8 cellular contexts compared by ENCODE assay signal in genomic region chr19:37317403-37318209, GRCh38. TPM values are rescaled to one million over a fixed set of nuclear protein-coding genes. Genes with fewer than 3 reads are reported as not detected.
DNase-seq lines count a peak whose midpoint lies in the region; ATAC-seq and TF ChIP-seq lines count a peak whose summit lies in the region.

No MANE protein-coding gene starts in this region.

- peak overlapping the region; percentile 97 for H3K4me3 Mint-ChIP-seq in T-helper 17 cell

- no peaks in the 10 kb centered on the region for H3K27me3 Mint-ChIP-seq in T-helper 17 cell

- H3K4me1 ChIP-seq in ascending aorta (peaks cover 6 to 10% of the 10 kb centered on the region in 2 donors), right cardiac atrium (ENCODE audit: control insufficient read depth, insufficient read depth, low read length) (peaks cover 3% of the 10 kb centered on the region), aorta (ENCODE audit: control insufficient read depth in 1 of 2, insufficient read depth in 2 of 2, low read length in 2 of 2) (peaks cover 0 to 1% of the 10 kb centered on the region in 2 donors)

- peak overlapping the region; percentile 86 to 87 for H3K27ac ChIP-seq in ascending aorta
- H3K27ac ChIP-seq in right cardiac atrium (ENCODE audit: low read length) = peak overlapping the region; percentile 89
- H3K27ac ChIP-seq in aorta (ENCODE audit: low read depth in 1 of 2, low read length in 2 of 2) = peak overlapping the region in 1 of 2 donors; percentile 90

- H3K36me3 ChIP-seq in ascending aorta (no peaks in the 10 kb centered on the region), aorta (ENCODE audit: control insufficient read depth in 1 of 2, insufficient read depth in 2 of 2, low read length in 1 of 2) (no peaks in the 10 kb centered on the region)

- peak overlapping the region; percentile 97 for H3K27ac Mint-ChIP-seq in T-helper 17 cell

- under 1% methylated on average over 57 of the region's 57 CpGs for WGBS in right cardiac atrium
- WGBS in aorta, 2 donors = 0% methylated on average over 57 of the region's 57 CpGs

- no peaks in the 10 kb centered on the region for H3K9me3 ChIP-seq in T-helper 17 cell (ENCODE audit: control insufficient read depth, low read length, poor library complexity, severe bottlenecking)
- no peaks in the 10 kb centered on the region for H3K9me3 ChIP-seq in ascending aorta
- no peaks in the 10 kb centered on the region for H3K9me3 ChIP-seq in right cardiac atrium (ENCODE audit: control insufficient read depth, low read length)
- no peaks in the 10 kb centered on the region for H3K9me3 ChIP-seq in aorta (ENCODE audit: control insufficient read depth, low read length)

- H3K4me3 ChIP-seq in ascending aorta (peak overlapping the region; percentile 81 to 96), right cardiac atrium (ENCODE audit: low read length) (peak overlapping the region; percentile 67), aorta (ENCODE audit: low read length in 2 of 2) (peak overlapping the region; percentile 44 to 99)

- in situ Hi-C loops in GM13977 (cut with MboI; ENCODE audit: low pct_unique_long_range_greater_than_20kb, low sequenced_read_pairs, unreplicated experiment) = no loop called here

- H3K4me1 Mint-ChIP-seq in T-helper 17 cell = peaks cover 24% of the 10 kb centered on the region

- DNase-seq in GM13977 (ENCODE audit: low spot score) (peak; percentile 91), NCI-H1694 (lab: John Stamatoyannopoulos, UW) (peak; percentile 90), T-helper 17 cell (peak; percentile 78 to 86 (median 86)), ascending aorta (ENCODE audit: low spot score in 2 of 2) (peak; percentile 91 to 99), right cardiac atrium (peak; percentile 95 to 98 (median 98)), pulmonary artery endothelial cell (ENCODE audit: low read depth, low spot score) (peak; percentile 99), aorta (peak; percentile 97 to 98)

- ATAC-seq in HG02884 (IDR thresholded peaks at IDR 0.05; ENCODE audit: unreplicated experiment) (peak; percentile 97), T-helper 17 cell (peak; percentile 95), right cardiac atrium (peak; percentile 99), aorta (ENCODE audit: low FRiP score) (peak; percentile 98)

- TF ChIP-seq CTCF in GM13977 (IDR thresholded peaks at IDR 0.05; ENCODE audit: extremely low read depth, insufficient read depth, missing control alignments) = peak; percentile 55
- TF ChIP-seq CTCF in ascending aorta (IDR thresholded peaks at IDR 0.05) = peak in 2 of 3 experiments; percentile 43

- no peaks in the 10 kb centered on the region for H3K27me3 ChIP-seq in ascending aorta
- H3K27me3 ChIP-seq in right cardiac atrium (ENCODE audit: control insufficient read depth, insufficient read depth) = no peaks in the 10 kb centered on the region
- no peaks in the 10 kb centered on the region for H3K27me3 ChIP-seq in aorta (ENCODE audit: control insufficient read depth in 1 of 2, insufficient read depth in 2 of 2, low read length in 1 of 2)

- intact Hi-C loops in ascending aorta (cut with DNase I) = loop anchor here (1.0 to 10.0 kb wide), 9 partner anchors 17 to 1103 kb away; partner anchors contain the start of genes ZNF146, ZNF383, ZNF420 and ZNF527
- intact Hi-C loops in right cardiac atrium (cut with DNase I) = loop anchor here in 1 of 4 donors (10.0 kb wide), 1 partner anchor 57 kb away; the partner anchor contains the start of gene ZNF527
- intact Hi-C loops in aorta (cut with DNase I) = loop anchor here in 1 of 2 donors (10.0 kb wide), 1 partner anchor 243 kb away; the partner anchor contains the start of gene ZNF420

- peaks cover 5% of the 10 kb centered on the region for H3K36me3 Mint-ChIP-seq in T-helper 17 cell (ENCODE audit: low read depth)

RNA-seq across cellular contexts. Expression of gene ZNF527, which starts 53.3 kb away (rescaled TPM):
- 1 to 10 TPM; 9.0 to 9.2 TPM for total RNA-seq in T-helper 17 cell
- total RNA-seq in ascending aorta = 0.32 TPM
- 1 to 10 TPM; 5.4 to 7.9 (median 6.9) TPM for total RNA-seq in right cardiac atrium
- polyA plus RNA-seq in right cardiac atrium = 4.2 TPM
- total RNA-seq in pulmonary artery endothelial cell = 4.0 and 4.1 TPM in 2 replicates
- 1 to 10 TPM; 7.3 to 9.0 TPM for total RNA-seq in aorta
- 1 to 10 TPM; 3.3 to 5.1 TPM for polyA plus RNA-seq in aorta
